ENCODE assay signal across 8 cellular contexts in genomic region chr19:3035542-3036118, GRCh38. TPM values are rescaled to one million over a fixed set of nuclear protein-coding genes. Genes with fewer than 3 reads are reported as not detected.
DNase-seq lines count a peak whose midpoint lies in the region; TF ChIP-seq lines count a peak whose summit lies in the region.

No MANE protein-coding gene starts in this region.

- no peaks in the 10 kb centered on the region for H3K27me3 ChIP-seq in CD8-positive, alpha-beta memory T cell (ENCODE audit: insufficient read depth, low read length, poor library complexity, severe bottlenecking)
- H3K27me3 ChIP-seq in effector memory CD4-positive, alpha-beta T cell (replicated peaks; ENCODE audit: control insufficient read depth, insufficient read depth, low read length, poor library complexity, severe bottlenecking), result no peaks in the 10 kb centered on the region

- CTCF ChIA-PET in CD8-positive, alpha-beta memory T cell (lab: Charles Lee), result interaction anchor here (0.8 to 3.1 kb wide), 16 partner anchors 10 to 128 kb away, joined by 3 to 18 read pairs (median 4); partner anchors contain the start of gene TLE5

- H3K36me3 Mint-ChIP-seq in CD8-positive, alpha-beta memory T cell, result peaks cover 0 to 6% (median 0%) of the 10 kb centered on the region in 3 donors

- H3K4me1 Mint-ChIP-seq in CD8-positive, alpha-beta memory T cell, result peaks cover 20 to 37% (median 23%) of the 10 kb centered on the region in 3 donors

- H3K4me3 Mint-ChIP-seq in CD8-positive, alpha-beta memory T cell, result peak overlapping the region; percentile 87 to 98 (median 93)

- TF ChIP-seq CTCF in GM20000 (IDR thresholded peaks at IDR 0.05; ENCODE audit: extremely low read depth, missing control alignments), result no peak

- H3K27ac ChIP-seq in CD8-positive, alpha-beta memory T cell (ENCODE audit: low read depth, low read length), result peak overlapping the region; percentile 82
- peak overlapping the region; percentile 69 for H3K27ac ChIP-seq in effector memory CD4-positive, alpha-beta T cell (ENCODE audit: insufficient read depth, low read length, poor library complexity, severe bottlenecking)

- H3K27ac Mint-ChIP-seq in CD8-positive, alpha-beta memory T cell, result peak overlapping the region; percentile 89 to 100 (median 97)

- H3K36me3 ChIP-seq in CD8-positive, alpha-beta memory T cell (ENCODE audit: insufficient read depth, low read length), result no peaks in the 10 kb centered on the region
- H3K36me3 ChIP-seq in effector memory CD4-positive, alpha-beta T cell (ENCODE audit: control insufficient read depth, insufficient read depth, low read length), result no peaks in the 10 kb centered on the region

- H3K9me3 Mint-ChIP-seq in CD8-positive, alpha-beta memory T cell, result no peaks in the 10 kb centered on the region

- H3K4me3 ChIP-seq in CD8-positive, alpha-beta memory T cell (ENCODE audit: low read length), result peak overlapping the region; percentile 99
- H3K4me3 ChIP-seq in effector memory CD4-positive, alpha-beta T cell (ENCODE audit: insufficient read depth, low read depth, low read length, poor library complexity, severe bottlenecking), result peak overlapping the region; percentile 75

- H3K4me1 ChIP-seq in CD8-positive, alpha-beta memory T cell (ENCODE audit: insufficient read depth, low read length), result peaks cover 16% of the 10 kb centered on the region
- peaks cover 20% of the 10 kb centered on the region for H3K4me1 ChIP-seq in effector memory CD4-positive, alpha-beta T cell (ENCODE audit: control insufficient read depth, insufficient read depth, low read length, poor library complexity, severe bottlenecking)

- no peaks in the 10 kb centered on the region for H3K9me3 ChIP-seq in CD8-positive, alpha-beta memory T cell (ENCODE audit: low read length)
- H3K9me3 ChIP-seq in effector memory CD4-positive, alpha-beta T cell (ENCODE audit: control insufficient read depth, low read length), result no peaks in the 10 kb centered on the region

- POLR2A ChIA-PET in CD8-positive, alpha-beta memory T cell (lab: Charles Lee), result interaction anchor here (0.5 to 3.9 kb wide), 10 partner anchors 10 to 1881 kb away, joined by 3 to 86 read pairs (median 6); partner anchors contain the start of genes GADD45B, TLE5 and TLE6

- H3K27me3 Mint-ChIP-seq in CD8-positive, alpha-beta memory T cell, result peaks cover 0 to 8% of the 10 kb centered on the region in 2 donors

- peak; percentile 86 to 97 (median 95) for DNase-seq in CD8-positive, alpha-beta memory T cell
- DNase-seq in GM20000 (ENCODE audit: low spot score), result peak; percentile 100
- DNase-seq in HT-29 (ENCODE audit: low spot score), result peak; percentile 95
- peak; percentile 97 for DNase-seq in NK-92 treated with Interleukin-12 subunit alpha and Interleukin-12 subunit beta, amount 100 ng/mL, for 24 hours (lab: John Stamatoyannopoulos, UW)
- DNase-seq in activated CD8-positive, alpha-beta memory T cell treated with anti-CD3 and anti-CD28 coated beads for 4 hours (ENCODE audit: low read depth in 2 of 2), result peak; percentile 83 to 92
- DNase-seq in effector memory CD4-positive, alpha-beta T cell, result peak; percentile 89 to 93 (median 90)
- DNase-seq in lung microvascular endothelial cell (ENCODE audit: low read depth in 2 of 2), result peak; percentile 99 to 100
- DNase-seq in stimulated activated CD4-positive, alpha-beta T cell treated with anti-CD3 and anti-CD28 coated beads, TNF-alpha, amount 100 ng/mL, for 4 hours (ENCODE audit: low read depth in 3 of 3), result peak; percentile 72 to 94 (median 86)

RNA-seq across cellular contexts. Expression of gene TLE2, which starts 6.5 kb away (rescaled TPM):
- total RNA-seq in CD8-positive, alpha-beta memory T cell, result 1 to 10 TPM; 3.8 to 5.3 TPM
- 5.0 TPM for polyA plus RNA-seq in CD8-positive, alpha-beta memory T cell
- 0.08 and 1.1 TPM in 2 replicates for total RNA-seq in HT-29 (2014; rRNA removed; shearing (Covaris generic))
- 7.2 and 17.5 TPM in 2 replicates for total RNA-seq in lung microvascular endothelial cell

RNA-seq across cellular contexts. Expression of gene TLE5, which starts 26.7 kb away (rescaled TPM):
- total RNA-seq in CD8-positive, alpha-beta memory T cell, result 100 to 1,000 TPM; 335 to 352 TPM
- polyA plus RNA-seq in CD8-positive, alpha-beta memory T cell, result 753 TPM
- total RNA-seq in HT-29 (2014; rRNA removed; shearing (Covaris generic)), result 356 and 359 TPM in 2 replicates
- total RNA-seq in lung microvascular endothelial cell, result 103 and 142 TPM in 2 replicates

RNA-seq across cellular contexts. Expression of gene TLE6, which starts 58.3 kb away (rescaled TPM):
- 1 to 10 TPM; 1.1 to 1.3 TPM for total RNA-seq in CD8-positive, alpha-beta memory T cell
- not detected for polyA plus RNA-seq in CD8-positive, alpha-beta memory T cell
- total RNA-seq in HT-29 (2014; rRNA removed; shearing (Covaris generic)), result 0.48 TPM in 1 of 2 replicates, not detected in the other
- total RNA-seq in lung microvascular endothelial cell, result 0.99 and 1.1 TPM in 2 replicates

RNA-seq across cellular contexts. Expression of gene GNA11, which starts 58.5 kb away (rescaled TPM):
- 1 to 10 TPM; 5.8 TPM for total RNA-seq in CD8-positive, alpha-beta memory T cell
- 0.10 TPM for polyA plus RNA-seq in CD8-positive, alpha-beta memory T cell
- 54.1 and 68.2 TPM in 2 replicates for total RNA-seq in HT-29 (2014; rRNA removed; shearing (Covaris generic))
- total RNA-seq in lung microvascular endothelial cell, result 41.4 and 58.7 TPM in 2 replicates

Comparison
In these comparisons a context has a peak if more than half of its experiments do, and no peak if none do; other contexts are left out.
1. Peak in every context shown above with its lines: DNase-seq, H3K4me3 ChIP-seq and H3K27ac ChIP-seq.